ENCODE assay signal across 18 cellular contexts in genomic region chr6:106763361-106763760, GRCh38.
"Had no signal": no experiment of that assay in that cellular context is flagged by ENCODE, and none has a peak within 500 bp of the region (broad histone marks: within the 10 kb centered on the region; RNA-seq: fewer than 3 reads in every experiment).

No MANE protein-coding gene starts in this region.

- H3K4me1 Mint-ChIP-seq: nephron; stimulated activated memory B cell treated with anti-CD40 and anti-IgM and Interleukin-4, amounts not matched to agents 10 μg/mL and 1 μg/mL and 100 μg/mL, for 72 hours had no signal

- ATAC-seq: gastroesophageal sphincter; psoas muscle; stimulated activated memory B cell treated with anti-CD40 and anti-IgM and Interleukin-4, amounts not matched to agents 10 μg/mL and 1 μg/mL and 100 μg/mL, for 72 hours had no signal

- H3K27ac Mint-ChIP-seq: nephron; stimulated activated memory B cell treated with anti-CD40 and anti-IgM and Interleukin-4, amounts not matched to agents 10 μg/mL and 1 μg/mL and 100 μg/mL, for 72 hours; stimulated activated naive CD8-positive, alpha-beta T cell treated with anti-CD3 and anti-CD28 coated beads, Interleukin-15, Interleukin-2, amounts not matched to agents 100 ng/mL and 50 ng/mL, for 24 hours had no signal

- H3K36me3 Mint-ChIP-seq: naive B cell; stimulated activated memory B cell treated with anti-CD40 and anti-IgM and Interleukin-4, amounts not matched to agents 10 μg/mL and 1 μg/mL and 100 μg/mL, for 72 hours had no signal

- H3K4me1 ChIP-seq: esophagus muscularis mucosa, gastroesophageal sphincter, psoas muscle, transverse colon had no signal

- DNase-seq: cortex of kidney; dorsolateral prefrontal cortex; effector CD8-positive, alpha-beta T cell; glutamatergic neuron; kidney glomerular epithelial cell; mesendoderm; naive B cell; psoas muscle; retina; right lobe of liver; stimulated activated CD4-positive, alpha-beta T cell treated with anti-CD3 and anti-CD28 coated beads, Interleukin-4, amount 100 ng/mL, for 24 hours; transverse colon had no signal

- H3K27me3 Mint-ChIP-seq: naive B cell; stimulated activated memory B cell treated with anti-CD40 and anti-IgM and Interleukin-4, amounts not matched to agents 10 μg/mL and 1 μg/mL and 100 μg/mL, for 72 hours had no signal

- H3K4me3 ChIP-seq: dorsolateral prefrontal cortex, esophagus muscularis mucosa, gastroesophageal sphincter, psoas muscle, right lobe of liver, thoracic aorta, transverse colon had no signal

- H3K9me3 ChIP-seq: psoas muscle, right lobe of liver, thoracic aorta, transverse colon had no signal

- H3K4me3 Mint-ChIP-seq: naive B cell; nephron; stimulated activated memory B cell treated with anti-CD40 and anti-IgM and Interleukin-4, amounts not matched to agents 10 μg/mL and 1 μg/mL and 100 μg/mL, for 72 hours; stimulated activated naive CD8-positive, alpha-beta T cell treated with anti-CD3 and anti-CD28 coated beads, Interleukin-15, Interleukin-2, amounts not matched to agents 100 ng/mL and 50 ng/mL, for 24 hours had no signal

- H3K27me3 ChIP-seq: esophagus muscularis mucosa, gastroesophageal sphincter, right lobe of liver, transverse colon had no signal

- H3K36me3 ChIP-seq: esophagus muscularis mucosa, gastroesophageal sphincter, right lobe of liver, thoracic aorta, transverse colon had no signal

- H3K27ac ChIP-seq: dorsolateral prefrontal cortex, esophagus muscularis mucosa, gastroesophageal sphincter, psoas muscle, thoracic aorta, transverse colon had no signal
